10 cellular contexts compared by ENCODE assay signal in the genomic region with DNA sequence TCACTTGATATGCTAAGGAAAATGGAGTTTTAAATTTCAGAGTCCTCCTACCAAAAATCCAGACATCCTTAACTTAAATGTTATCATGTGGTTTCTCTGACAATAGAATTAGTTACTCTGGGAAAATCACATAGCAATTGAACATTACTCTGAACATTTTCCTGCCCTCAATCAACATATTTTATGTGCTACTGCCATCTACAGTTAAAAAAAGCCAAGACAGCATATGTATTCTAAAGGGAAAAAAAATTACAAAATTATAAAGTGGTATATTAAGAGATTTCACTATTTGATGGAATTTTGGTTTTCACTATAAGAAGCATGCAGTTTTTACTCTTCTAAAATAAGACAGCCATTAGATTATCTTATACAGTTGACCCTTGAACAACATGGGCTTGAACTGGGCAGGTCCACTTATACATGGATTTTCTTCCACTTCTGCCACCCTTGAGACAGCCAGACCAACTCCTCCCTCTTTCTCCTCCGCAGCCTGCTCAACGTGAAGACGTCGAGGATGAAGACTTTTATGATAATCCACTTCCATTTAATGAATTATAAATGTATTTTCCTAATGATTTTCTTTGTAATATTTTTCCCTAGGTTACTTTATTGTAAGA.
DNase-seq lines count a peak whose midpoint lies in the region; ATAC-seq and FAIRE-seq lines count a peak whose summit lies in the region.
"Had no signal": no experiment of that assay in that cellular context is flagged by ENCODE, and none has a peak within 500 bp of the region (broad histone marks: within the 10 kb centered on the region; RNA-seq: fewer than 3 reads in every experiment).

No MANE protein-coding gene starts in this region.

- no peaks in the 10 kb centered on the region for H3K27me3 ChIP-seq in stomach smooth muscle (ENCODE audit: control insufficient read depth in 1 of 2, insufficient read depth in 2 of 2, low read length in 2 of 2)
- H3K27me3 ChIP-seq: BLaER1 treated with 17β-estradiol and CSF1 and Interleukin-3, amounts not matched to agents 10 nM and 100 nM; neutrophil had no signal

- H3K4me1 ChIP-seq in stomach smooth muscle (ENCODE audit: control insufficient read depth, insufficient read depth, low read length), result no peaks in the 10 kb centered on the region
- H3K4me1 ChIP-seq: BLaER1 treated with 17β-estradiol and CSF1 and Interleukin-3, amounts not matched to agents 10 nM and 100 nM had no signal

- DNase-seq in NCI-H526 (lab: John Stamatoyannopoulos, UW) (peak; percentile 6 to 26), NCI-H526 treated with DMSO at 0.1 percent for 48 hours (lab: John Stamatoyannopoulos, UW) (no peak), NCI-H2227 treated with DMSO at 0.1 percent for 48 hours (lab: John Stamatoyannopoulos, UW) (peak; percentile 17)
- no peak for DNase-seq in activated T-cell treated with anti-CD3 and anti-CD28 coated beads, Interleukin-2, amount 50 U/mL, for 1 hour
- DNase-seq in activated naive CD4-positive, alpha-beta T cell treated with Interleukin-2 at 50 U/mL for 16 hours, result no peak

- no peak overlapping the region for H3K4me3 ChIP-seq in stomach smooth muscle (ENCODE audit: low read length in 2 of 2)
- H3K4me3 ChIP-seq: BLaER1 treated with 17β-estradiol and CSF1 and Interleukin-3, amounts not matched to agents 10 nM and 100 nM had no signal

- no peak overlapping the region for H3K9ac ChIP-seq in stomach smooth muscle (ENCODE audit: low read length in 2 of 2)
- H3K9ac ChIP-seq: BLaER1 treated with 17β-estradiol and CSF1 and Interleukin-3, amounts not matched to agents 10 nM and 100 nM had no signal

- H3K27ac ChIP-seq in stomach smooth muscle (ENCODE audit: low read length), result peak overlapping the region; percentile 6
- H3K27ac ChIP-seq: BLaER1 treated with 17β-estradiol and CSF1 and Interleukin-3, amounts not matched to agents 10 nM and 100 nM; neutrophil had no signal

- H3K36me3 ChIP-seq in stomach smooth muscle (ENCODE audit: control insufficient read depth in 2 of 2, insufficient read depth in 2 of 2, low read length in 2 of 2), result no peaks in the 10 kb centered on the region

- FAIRE-seq in endometrium (lab: Jason Lieb, UNC), result peak; percentile 35

- no peak for ATAC-seq in GM21447 (IDR thresholded peaks at IDR 0.05; ENCODE audit: unreplicated experiment)

- no peaks in the 10 kb centered on the region for H3K9me3 ChIP-seq in stomach smooth muscle (ENCODE audit: control insufficient read depth in 2 of 2, low read length in 2 of 2)
- H3K9me3 ChIP-seq: BLaER1 treated with 17β-estradiol and CSF1 and Interleukin-3, amounts not matched to agents 10 nM and 100 nM; neutrophil had no signal

Comparison
In these comparisons a context has a peak if more than half of its experiments do, and no peak if none do; other contexts are left out.
1. DNase-seq: peak in NCI-H526 (2 of 2) and NCI-H2227 treated with DMSO at 0.1 percent for 48 hours (single experiment); none in NCI-H526 treated with DMSO at 0.1 percent for 48 hours (single experiment), activated T-cell treated with anti-CD3 and anti-CD28 coated beads, Interleukin-2, amount 50 U/mL, for 1 hour (single experiment) and activated naive CD4-positive, alpha-beta T cell treated with Interleukin-2 at 50 U/mL for 16 hours (single experiment).